In genomic region chr7:122304604-122304975, GRCh38 we compare ENCODE assay signal across 11 cellular contexts. TPM values are rescaled to one million over a fixed set of nuclear protein-coding genes. Genes with fewer than 3 reads are reported as not detected.
DNase-seq lines count a peak whose midpoint lies in the region; ATAC-seq and TF ChIP-seq lines count a peak whose summit lies in the region.
"Had no signal": no experiment of that assay in that cellular context is flagged by ENCODE, and none has a peak within 500 bp of the region (broad histone marks: within the 10 kb centered on the region; RNA-seq: fewer than 3 reads in every experiment).

TSS of gene FEZF1 (minus strand) at chr7:122304750. CDS start at chr7:122304437, 313 bp downstream.

- H3K4me1 ChIP-seq in PC-3 (ENCODE audit: insufficient read depth, low read length) (no peaks in the 10 kb centered on the region), iPS-15b (ENCODE audit: control insufficient read depth, insufficient read depth, low read length) (peaks cover 15% of the 10 kb centered on the region)

- no peaks in the 10 kb centered on the region for H4K20me1 ChIP-seq in PC-3 (ENCODE audit: low read length)

- peak within 1 kb of the TSS; percentile 88 for H3K4me2 ChIP-seq in PC-3 (ENCODE audit: low read length)
- H3K4me2 ChIP-seq: KMS-11 had no signal

- peak within 1 kb of the TSS; percentile 43 to 50 for H3K4me3 Mint-ChIP-seq in stimulated activated naive B cell treated with anti-CD40 and anti-IgM and Interleukin-4, amounts not matched to agents 10 μg/mL and 1 μg/mL and 100 μg/mL, for 72 hours
- H3K4me3 Mint-ChIP-seq: dendritic cell treated with granulocyte-macrophage colony-stimulating factor and Interleukin-4, amounts not matched to agents 40 ng/mL and 50 ng/mL, for 4 days had no signal

- H3K27me3 ChIP-seq in PC-3 (ENCODE audit: low read length), result no peaks in the 10 kb centered on the region
- peaks cover 100% of the 10 kb centered on the region for H3K27me3 ChIP-seq in iPS-15b (ENCODE audit: control insufficient read depth, insufficient read depth, low read length)

- H2AFZ ChIP-seq in PC-3 (ENCODE audit: low read length), result peak within 1 kb of the TSS; percentile 85

- peaks cover 0 to 4% of the 10 kb centered on the region in 2 donors for H3K9me3 Mint-ChIP-seq in stimulated activated naive B cell treated with anti-CD40 and anti-IgM and Interleukin-4, amounts not matched to agents 10 μg/mL and 1 μg/mL and 100 μg/mL, for 72 hours
- H3K9me3 Mint-ChIP-seq: dendritic cell treated with granulocyte-macrophage colony-stimulating factor and Interleukin-4, amounts not matched to agents 40 ng/mL and 50 ng/mL, for 4 days had no signal

- H3K9me2 ChIP-seq in PC-3 (replicated peaks; ENCODE audit: low read length), result no peaks in the 10 kb centered on the region

- H3K27ac ChIP-seq in PC-3 (ENCODE audit: low read length), result no peak within 1 kb of the TSS
- H3K27ac ChIP-seq: KMS-11 had no signal

- H3K4me1 Mint-ChIP-seq in stimulated activated naive B cell treated with anti-CD40 and anti-IgM and Interleukin-4, amounts not matched to agents 10 μg/mL and 1 μg/mL and 100 μg/mL, for 72 hours, result peaks cover 11% of the 10 kb centered on the region in 2 donors

- peaks cover 0 to 3% of the 10 kb centered on the region in 2 donors for H3K36me3 Mint-ChIP-seq in stimulated activated naive B cell treated with anti-CD40 and anti-IgM and Interleukin-4, amounts not matched to agents 10 μg/mL and 1 μg/mL and 100 μg/mL, for 72 hours

- DNase-seq in NCI-H82 treated with DMSO at 0.1 percent for 48 hours (lab: John Stamatoyannopoulos, UW; ENCODE audit: unreplicated experiment), result peak; percentile 52
- DNase-seq in NCI-H82 (lab: John Stamatoyannopoulos, UW), result no peak
- peak; percentile 57 for DNase-seq in PC-3
- no peak for DNase-seq in stimulated activated naive B cell treated with anti-CD40 and anti-IgM and Interleukin-4, amounts not matched to agents 10 μg/mL and 1 μg/mL and 100 μg/mL, for 72 hours
- no peak for DNase-seq in HEK293T (ENCODE audit: extremely low spot score)
- DNase-seq in stimulated activated naive CD4-positive, alpha-beta T cell treated with Interleukin-2 at 50 U/mL for 16 hours (lab: John Stamatoyannopoulos, UW), result no peak
- DNase-seq: activated CD4-positive, CD25-positive, alpha-beta regulatory T cell treated with anti-CD3 and anti-CD28 coated beads, Interleukin-2, amount 50 U/mL, for 72 hours had no signal

- peak within 1 kb of the TSS; percentile 73 for H3K4me3 ChIP-seq in PC-3 (ENCODE audit: low read length)
- peak within 1 kb of the TSS; percentile 58 for H3K4me3 ChIP-seq in iPS-15b (ENCODE audit: low read depth, low read length)

- peaks cover 77 to 88% of the 10 kb centered on the region in 2 donors for H3K27me3 Mint-ChIP-seq in stimulated activated naive B cell treated with anti-CD40 and anti-IgM and Interleukin-4, amounts not matched to agents 10 μg/mL and 1 μg/mL and 100 μg/mL, for 72 hours

- no peaks in the 10 kb centered on the region for H3K79me2 ChIP-seq in PC-3 (ENCODE audit: low read length)

- peak within 1 kb of the TSS; percentile 20; the same call in 1 of the 2 replicates for H3K9ac ChIP-seq in PC-3 (ENCODE audit: low read length)
- H3K9ac ChIP-seq in iPS-15b (ENCODE audit: low read depth, low read length), result peak within 1 kb of the TSS; percentile 70
- H3K9ac ChIP-seq: KMS-11 had no signal

- peak within 1 kb of the TSS; percentile 86 for H3K27ac Mint-ChIP-seq in stimulated activated naive B cell treated with anti-CD40 and anti-IgM and Interleukin-4, amounts not matched to agents 10 μg/mL and 1 μg/mL and 100 μg/mL, for 72 hours
- H3K27ac Mint-ChIP-seq: dendritic cell treated with granulocyte-macrophage colony-stimulating factor and Interleukin-4, amounts not matched to agents 40 ng/mL and 50 ng/mL, for 4 days had no signal

- CTCF ChIA-PET in PC-3 (lab: Charles Lee) (interaction anchor here (0.6 kb wide), 1 partner anchor 212 kb away, joined by 5 read pairs; no protein-coding TSS in a partner anchor), HEK293T (lab: Yijun Ruan, JAX) (no interaction called here)

- no peaks in the 10 kb centered on the region for H3F3A ChIP-seq in PC-3 (ENCODE audit: low read length, unreplicated experiment)

- TF ChIP-seq CTCF in PC-3 (conservative IDR thresholded peaks at IDR 0.05; ENCODE audit: low read depth, low read length), result no peak

- BruUV-seq in PC-3 (replicated peaks; lab: Mats Ljungman, UMichigan), result no TSS peak

- ATAC-seq in PC-3 (peak; percentile 79), GM21576 (IDR thresholded peaks at IDR 0.05; ENCODE audit: unreplicated experiment) (no peak)
- no peak for ATAC-seq in stimulated activated naive B cell treated with anti-CD40 and anti-IgM and Interleukin-4, amounts not matched to agents 10 μg/mL and 1 μg/mL and 100 μg/mL, for 72 hours (replicated peaks)

- intact Hi-C loops in PC-3 (cut with micrococcal nuclease), result no loop called here

- POLR2A ChIA-PET in PC-3 (lab: Charles Lee; ENCODE audit: unreplicated experiment) (no interaction called here), HEK293T (lab: Yijun Ruan, JAX) (no interaction called here)

- H3K9me3 ChIP-seq in PC-3 (ENCODE audit: low read length) (no peaks in the 10 kb centered on the region), iPS-15b (ENCODE audit: control insufficient read depth, insufficient read depth, low read length) (no peaks in the 10 kb centered on the region)

- H3K36me3 ChIP-seq in PC-3 (ENCODE audit: low read depth, low read length), result no peaks in the 10 kb centered on the region
- no peaks in the 10 kb centered on the region for H3K36me3 ChIP-seq in iPS-15b (ENCODE audit: control insufficient read depth, insufficient read depth, low read length)

TF ChIP-seq in HEK293T, 16 proteins besides CTCF, POLR2A, EP300 and RAD21:
- no peak for TF ChIP-seq SUZ12 (IDR thresholded peaks at IDR 0.05)
- TF ChIP-seq TARDBP (IDR thresholded peaks at IDR 0.05), result no peak

RNA-seq across cellular contexts. Expression of gene FEZF1, which starts in this region (rescaled TPM):
- not detected in 2 replicates for total RNA-seq in PC-3 (2014; rRNA removed)

Comparison
In these comparisons a context has a peak if more than half of its experiments do, and no peak if none do; other contexts are left out.
1. Peak in DNase-seq, ATAC-seq, H3K4me3 ChIP-seq, H3K9ac ChIP-seq and H3K4me2 ChIP-seq in PC-3; RNA of the gene not detected or under 1 TPM.